8 cellular contexts compared by ENCODE assay signal in the genomic region with DNA sequence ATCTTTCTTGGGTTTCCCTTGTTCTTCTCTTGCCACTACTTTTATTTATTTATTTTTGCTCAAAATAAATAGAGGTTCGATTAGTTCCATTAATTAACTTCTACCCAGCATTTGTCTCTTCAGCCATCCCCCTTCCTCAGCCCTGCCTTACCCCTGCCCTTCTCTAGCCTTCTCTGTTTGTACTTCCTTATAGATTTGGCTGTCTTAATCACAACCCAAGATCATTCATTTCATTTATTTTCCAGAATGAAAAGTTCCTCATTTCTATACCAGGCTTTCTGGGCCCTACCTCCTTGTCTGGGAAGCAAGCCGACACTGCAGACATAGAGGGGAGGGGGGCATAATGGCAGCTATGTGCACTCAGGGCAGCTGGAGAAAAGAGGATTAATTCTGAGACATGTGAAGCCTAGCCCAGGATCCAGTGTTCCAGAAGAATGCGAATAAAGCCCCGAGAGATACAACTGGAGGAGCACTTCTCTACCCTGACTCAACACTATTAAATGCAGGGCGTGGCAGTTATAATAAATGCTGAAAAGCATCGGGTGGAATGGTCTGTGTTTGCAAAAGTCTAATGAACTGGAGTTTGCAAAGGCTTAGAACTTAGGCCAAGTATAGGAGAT. TPM values are rescaled to one million over a fixed set of nuclear protein-coding genes. Genes with fewer than 3 reads are reported as not detected.
DNase-seq lines count a peak whose midpoint lies in the region; ATAC-seq and TF ChIP-seq lines count a peak whose summit lies in the region.

No MANE protein-coding gene starts in this region.

- TF ChIP-seq CTCF in hepatocyte (IDR thresholded peaks at IDR 0.05; ENCODE audit: poor library complexity): no peak

- no peaks in the 10 kb centered on the region for H3K36me3 ChIP-seq in hepatocyte (replicated peaks; ENCODE audit: insufficient read depth, low read depth)
- H3K36me3 ChIP-seq in subcutaneous abdominal adipose tissue (ENCODE audit: control insufficient read depth in 5 of 5, insufficient read depth in 5 of 5, low read length in 5 of 5): no peaks in the 10 kb centered on the region

- no peak overlapping the region for H2AFZ ChIP-seq in hepatocyte

- no peaks in the 10 kb centered on the region for H3K9me3 Mint-ChIP-seq in T-helper 2 cell treated with Interferon-gamma antibody and Interleukin-4, amounts not matched to agents 5 μg/mL and 100 μg/mL, for 36 hours
- no peaks in the 10 kb centered on the region for H3K9me3 Mint-ChIP-seq in activated T-helper 1 cell treated with anti-CD3 and anti-CD28 coated beads, Interleukin-12 subunit alpha, Interleukin-12 subunit beta, Interleukin-2, Interleukin-4 antibody, amounts not matched to agents 30 ng/mL and 10 ng/mL and 1 ng/mL, durations not matched to agents 14 hours and 24 hours and 36 hours

- H3K4me3 Mint-ChIP-seq in T-helper 2 cell treated with Interferon-gamma antibody and Interleukin-4, amounts not matched to agents 5 μg/mL and 100 μg/mL, for 36 hours: peak overlapping the region; percentile 84
- H3K4me3 Mint-ChIP-seq in activated T-helper 1 cell treated with anti-CD3 and anti-CD28 coated beads, Interleukin-12 subunit alpha, Interleukin-12 subunit beta, Interleukin-2, Interleukin-4 antibody, amounts not matched to agents 30 ng/mL and 10 ng/mL and 1 ng/mL, durations not matched to agents 14 hours and 24 hours and 36 hours: peak overlapping the region; percentile 51

- H3K9me3 ChIP-seq in hepatocyte (ENCODE audit: low read depth): no peaks in the 10 kb centered on the region
- H3K9me3 ChIP-seq in subcutaneous abdominal adipose tissue (ENCODE audit: control insufficient read depth in 5 of 5, low read length in 5 of 5): no peaks in the 10 kb centered on the region

- H3K27ac ChIP-seq in hepatocyte (peak overlapping the region; percentile 90), subcutaneous abdominal adipose tissue (ENCODE audit: low read depth, low read length) (peak overlapping the region; percentile 94)

- intact Hi-C loops in activated T-helper 1 cell treated with anti-CD3 and anti-CD28 coated beads, Interleukin-12 subunit alpha, Interleukin-12 subunit beta, Interleukin-2, Interleukin-4 antibody, amounts not matched to agents 30 ng/mL and 10 ng/mL and 1 ng/mL, durations not matched to agents 14 hours and 24 hours and 36 hours (cut with micrococcal nuclease): loop anchor here (10.0 kb wide), 4 partner anchors 250 to 860 kb away; a partner anchor contains a TSS

- no peaks in the 10 kb centered on the region for H3K27me3 Mint-ChIP-seq in T-helper 2 cell treated with Interferon-gamma antibody and Interleukin-4, amounts not matched to agents 5 μg/mL and 100 μg/mL, for 36 hours (ENCODE audit: low read depth)
- H3K27me3 Mint-ChIP-seq in activated T-helper 1 cell treated with anti-CD3 and anti-CD28 coated beads, Interleukin-12 subunit alpha, Interleukin-12 subunit beta, Interleukin-2, Interleukin-4 antibody, amounts not matched to agents 30 ng/mL and 10 ng/mL and 1 ng/mL, durations not matched to agents 14 hours and 24 hours and 36 hours (ENCODE audit: insufficient read depth): no peaks in the 10 kb centered on the region

- H3K36me3 Mint-ChIP-seq in T-helper 2 cell treated with Interferon-gamma antibody and Interleukin-4, amounts not matched to agents 5 μg/mL and 100 μg/mL, for 36 hours (ENCODE audit: low read depth): peaks cover 4% of the 10 kb centered on the region
- peaks cover 5% of the 10 kb centered on the region for H3K36me3 Mint-ChIP-seq in activated T-helper 1 cell treated with anti-CD3 and anti-CD28 coated beads, Interleukin-12 subunit alpha, Interleukin-12 subunit beta, Interleukin-2, Interleukin-4 antibody, amounts not matched to agents 30 ng/mL and 10 ng/mL and 1 ng/mL, durations not matched to agents 14 hours and 24 hours and 36 hours (ENCODE audit: low read depth)

- no peak for ATAC-seq in HG02852 (IDR thresholded peaks at IDR 0.05; ENCODE audit: unreplicated experiment)
- ATAC-seq in HG03469 (IDR thresholded peaks at IDR 0.05; ENCODE audit: unreplicated experiment): no peak
- ATAC-seq in GM19351 (IDR thresholded peaks at IDR 0.05; ENCODE audit: unreplicated experiment): no peak

- no peaks in the 10 kb centered on the region for H4K20me1 ChIP-seq in hepatocyte (ENCODE audit: insufficient read depth, poor library complexity, severe bottlenecking)

- no peaks in the 10 kb centered on the region for H3K9me2 ChIP-seq in hepatocyte (replicated peaks; ENCODE audit: insufficient read depth)

- H3K27ac Mint-ChIP-seq in T-helper 2 cell treated with Interferon-gamma antibody and Interleukin-4, amounts not matched to agents 5 μg/mL and 100 μg/mL, for 36 hours: peak overlapping the region; percentile 92
- H3K27ac Mint-ChIP-seq in activated T-helper 1 cell treated with anti-CD3 and anti-CD28 coated beads, Interleukin-12 subunit alpha, Interleukin-12 subunit beta, Interleukin-2, Interleukin-4 antibody, amounts not matched to agents 30 ng/mL and 10 ng/mL and 1 ng/mL, durations not matched to agents 14 hours and 24 hours and 36 hours: peak overlapping the region; percentile 95

- H3K4me1 ChIP-seq in hepatocyte (ENCODE audit: insufficient read depth) (peaks cover 59% of the 10 kb centered on the region), subcutaneous abdominal adipose tissue (ENCODE audit: control insufficient read depth in 5 of 5, insufficient read depth in 5 of 5, low read length in 5 of 5) (peaks cover 2 to 70% (median 50%) of the 10 kb centered on the region in 5 donors)

- peak; percentile 3 for DNase-seq in T-helper 2 cell treated with Interferon-gamma antibody and Interleukin-4, amounts not matched to agents 5 μg/mL and 100 μg/mL, for 36 hours (ENCODE audit: low spot score)
- no peak for DNase-seq in T-helper 2 cell
- DNase-seq in activated T-helper 1 cell treated with anti-CD3 and anti-CD28 coated beads, Interleukin-12 subunit alpha, Interleukin-12 subunit beta, Interleukin-2, Interleukin-4 antibody, amounts not matched to agents 30 ng/mL and 10 ng/mL and 1 ng/mL, durations not matched to agents 14 hours and 24 hours and 36 hours (ENCODE audit: low spot score): no peak
- peak; percentile 81 for DNase-seq in hepatocyte (ENCODE audit: low spot score)

- peaks cover 84% of the 10 kb centered on the region for H3K4me1 Mint-ChIP-seq in T-helper 2 cell treated with Interferon-gamma antibody and Interleukin-4, amounts not matched to agents 5 μg/mL and 100 μg/mL, for 36 hours (ENCODE audit: low read depth)
- peaks cover 96% of the 10 kb centered on the region for H3K4me1 Mint-ChIP-seq in activated T-helper 1 cell treated with anti-CD3 and anti-CD28 coated beads, Interleukin-12 subunit alpha, Interleukin-12 subunit beta, Interleukin-2, Interleukin-4 antibody, amounts not matched to agents 30 ng/mL and 10 ng/mL and 1 ng/mL, durations not matched to agents 14 hours and 24 hours and 36 hours (ENCODE audit: low read depth)

- WGBS in hepatocyte (ENCODE audit: low lambda C conversion rate, missing lambda C conversion rate): 38% methylated on average over 6 of the region's 6 CpGs

- H3K27me3 ChIP-seq in hepatocyte (no peaks in the 10 kb centered on the region), subcutaneous abdominal adipose tissue (ENCODE audit: control insufficient read depth in 5 of 5, insufficient read depth in 4 of 5, low read length in 5 of 5) (no peaks in the 10 kb centered on the region)

- H3K4me3 ChIP-seq in hepatocyte (no peak overlapping the region), subcutaneous abdominal adipose tissue (ENCODE audit: low read depth in 1 of 5, low read length in 5 of 5) (peak overlapping the region in 3 of 5 donors; percentile 27 to 42 (median 31))

- peak overlapping the region; percentile 48 for H3K4me2 ChIP-seq in hepatocyte

- H3K9ac ChIP-seq in subcutaneous abdominal adipose tissue (ENCODE audit: low read length in 5 of 5): peak overlapping the region in 4 of 5 donors; percentile 7 to 49 (median 12)

- H3K79me2 ChIP-seq in hepatocyte: no peaks in the 10 kb centered on the region

RNA-seq across cellular contexts. Expression of a gene that starts 6.4 kb away (rescaled TPM):
- 46.1 and 51.8 TPM in 2 replicates for total RNA-seq in activated T-helper 1 cell treated with anti-CD3 and anti-CD28 coated beads, Interleukin-12 subunit alpha, Interleukin-12 subunit beta, Interleukin-2, Interleukin-4 antibody, amounts not matched to agents 30 ng/mL and 10 ng/mL and 1 ng/mL, durations not matched to agents 14 hours and 24 hours and 36 hours
- 246 and 315 TPM in 2 replicates for total RNA-seq in hepatocyte
- 791 and 862 TPM in 2 replicates for polyA plus RNA-seq in hepatocyte

RNA-seq across cellular contexts. Expression of a gene that starts 53.7 kb away (rescaled TPM):
- total RNA-seq in activated T-helper 1 cell treated with anti-CD3 and anti-CD28 coated beads, Interleukin-12 subunit alpha, Interleukin-12 subunit beta, Interleukin-2, Interleukin-4 antibody, amounts not matched to agents 30 ng/mL and 10 ng/mL and 1 ng/mL, durations not matched to agents 14 hours and 24 hours and 36 hours: 31.0 and 36.3 TPM in 2 replicates
- 21.2 and 47.9 TPM in 2 replicates for total RNA-seq in hepatocyte
- 19.7 and 21.5 TPM in 2 replicates for polyA plus RNA-seq in hepatocyte

RNA-seq across cellular contexts. Expression of a gene that starts 54.1 kb away (rescaled TPM):
- total RNA-seq in activated T-helper 1 cell treated with anti-CD3 and anti-CD28 coated beads, Interleukin-12 subunit alpha, Interleukin-12 subunit beta, Interleukin-2, Interleukin-4 antibody, amounts not matched to agents 30 ng/mL and 10 ng/mL and 1 ng/mL, durations not matched to agents 14 hours and 24 hours and 36 hours: 44.2 and 50.7 TPM in 2 replicates
- total RNA-seq in hepatocyte: 45.2 and 58.9 TPM in 2 replicates
- polyA plus RNA-seq in hepatocyte: 23.0 and 27.5 TPM in 2 replicates

Comparison
In these comparisons a context has a peak if more than half of its experiments do, and no peak if none do; other contexts are left out.
1. DNase-seq: peak in T-helper 2 cell treated with Interferon-gamma antibody and Interleukin-4, amounts not matched to agents 5 μg/mL and 100 μg/mL, for 36 hours (single experiment) and hepatocyte (single experiment); none in T-helper 2 cell (0 of 5) and activated T-helper 1 cell treated with anti-CD3 and anti-CD28 coated beads, Interleukin-12 subunit alpha, Interleukin-12 subunit beta, Interleukin-2, Interleukin-4 antibody, amounts not matched to agents 30 ng/mL and 10 ng/mL and 1 ng/mL, durations not matched to agents 14 hours and 24 hours and 36 hours (single experiment).